In the genomic region with DNA sequence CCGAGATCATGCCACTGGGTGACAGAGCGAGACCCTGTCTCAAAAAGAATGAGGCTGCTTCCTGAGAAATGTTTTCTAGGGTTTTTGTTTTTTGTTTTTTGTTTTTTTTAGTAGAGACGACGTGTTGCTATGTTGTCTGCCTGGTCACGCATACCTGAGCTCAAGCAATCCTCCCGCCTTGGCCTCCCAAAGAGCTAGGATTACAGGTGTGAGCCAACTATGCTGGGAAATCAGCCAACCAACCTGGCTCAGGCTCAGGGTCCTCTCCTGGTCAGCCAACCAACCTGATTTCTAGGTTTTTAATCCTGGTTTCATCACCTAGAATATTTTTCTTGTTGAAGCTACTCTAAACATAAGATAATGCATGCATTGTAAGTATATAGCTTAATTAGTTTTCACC, we compare ENCODE assay signal across 23 cellular contexts. TPM values are rescaled to one million over a fixed set of nuclear protein-coding genes. Genes with fewer than 3 reads are reported as not detected.
DNase-seq lines count a peak whose midpoint lies in the region; ATAC-seq and TF ChIP-seq lines count a peak whose summit lies in the region.
"Had no signal": no experiment of that assay in that cellular context is flagged by ENCODE, and none has a peak within 500 bp of the region (broad histone marks: within the 10 kb centered on the region; RNA-seq: fewer than 3 reads in every experiment).

No MANE protein-coding gene starts in this region.

- TF ChIP-seq CTCF in VCaP (conservative IDR thresholded peaks at IDR 0.05) = no peak

- in situ Hi-C loops in G401 (cut with HindIII; ENCODE audit: low sequenced_read_pairs) = no loop called here

- no peak for ATAC-seq in HG02759 (IDR thresholded peaks at IDR 0.05; ENCODE audit: unreplicated experiment)

- peak overlapping the region; percentile 22; the same call in 1 of the 2 replicates for H3K27ac ChIP-seq in VCaP
- H3K27ac ChIP-seq: A549; BLaER1 treated with 17β-estradiol and CSF1 and Interleukin-3, amounts not matched to agents 10 nM and 100 nM; RWPE1 had no signal

- CTCF ChIA-PET in HEK293T (lab: Yijun Ruan, JAX) = no interaction called here

- DNase-seq in G401 (ENCODE audit: low spot score) (peak; percentile 48), NCI-H2029 (lab: John Stamatoyannopoulos, UW) (peak; percentile 42), left kidney (ENCODE audit: low read depth, low spot score) (peak; percentile 15), HEK293T (ENCODE audit: extremely low spot score) (no peak), retina (no peak), midbrain (lab: John Stamatoyannopoulos, UW) (no peak)
- DNase-seq: AML-193; CD4-positive, alpha-beta T cell; COR-L47; KBM-7; MM.1S; NCI-H2171 treated with DMSO at 0.1 percent for 48 hours; NCI-H446; NCI-H524 treated with DMSO at 0.1 percent for 48 hours; NCI-H774; SHP77 had no signal

- POLR2A ChIA-PET in HEK293T (lab: Yijun Ruan, JAX) = interaction anchor here (1.1 kb wide), 1 partner anchor 8 kb away, joined by 3 read pairs; no protein-coding TSS in a partner anchor

TF ChIP-seq in HEK293T, 16 proteins besides CTCF, POLR2A, EP300 and RAD21:
- TF ChIP-seq ZNF384 (IDR thresholded peaks at IDR 0.05) (no peak), FOXA1 (IDR thresholded peaks at IDR 0.05) (no peak), NFRKB (IDR thresholded peaks at IDR 0.05) (no peak), FOXM1 (IDR thresholded peaks at IDR 0.05; ENCODE audit: borderline replicate concordance) (no peak), PKNOX1 (IDR thresholded peaks at IDR 0.05) (no peak)

RNA-seq across cellular contexts. Expression of gene DHX34, which starts 7.8 kb away (rescaled TPM):
- 13.9 and 16.7 TPM in 2 replicates for total RNA-seq in G401 (2014; rRNA removed; shearing (Covaris generic))

RNA-seq across cellular contexts. Expression of gene C5AR2, which starts 24.9 kb away (rescaled TPM):
- not detected in 2 replicates for total RNA-seq in G401 (2014; rRNA removed; shearing (Covaris generic))
- total RNA-seq: HT1080, SK-MEL-5 had no signal

RNA-seq across cellular contexts. Expression of gene C5AR1, which starts 47.2 kb away (rescaled TPM):
- total RNA-seq in G401 (2014; rRNA removed; shearing (Covaris generic)) = 0.68 and 0.92 TPM in 2 replicates
- total RNA-seq: HT1080 had no signal

Comparison
In these comparisons a context has a peak if more than half of its experiments do, and no peak if none do; other contexts are left out.
1. DNase-seq: peak in G401 (single experiment), NCI-H2029 (single experiment) and left kidney (single experiment); none in HEK293T (single experiment), retina (single experiment) and midbrain (single experiment).